In the genomic region with DNA sequence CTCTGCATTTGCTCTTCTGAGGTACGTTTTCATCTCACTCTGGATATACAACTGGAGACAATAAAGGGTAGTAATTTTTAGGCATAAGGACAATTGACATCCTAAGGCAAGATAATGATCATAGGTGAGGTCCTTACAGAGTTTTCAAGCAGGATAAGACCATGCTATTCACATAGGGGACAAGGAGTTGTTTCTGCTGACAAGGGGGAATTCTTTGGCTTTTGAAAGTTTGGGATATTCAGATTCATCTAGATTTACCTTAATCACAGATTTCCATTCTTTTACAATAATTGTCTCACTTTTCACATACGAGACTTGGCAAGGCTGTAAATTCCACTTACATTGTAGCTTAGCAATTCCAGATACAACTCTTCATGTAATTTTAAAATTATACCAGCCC, we compare ENCODE assay signal across 8 cellular contexts.
"Had no signal": no experiment of that assay in that cellular context is flagged by ENCODE, and none has a peak within 500 bp of the region (broad histone marks: within the 10 kb centered on the region; RNA-seq: fewer than 3 reads in every experiment).

No MANE protein-coding gene starts in this region.

- H3K4me2 ChIP-seq: GM23338 had no signal

- H3K4me3 Mint-ChIP-seq: GM23338, H9 had no signal

- H3K27ac Mint-ChIP-seq: GM23338, H9 had no signal

- H3K4me1 Mint-ChIP-seq: GM23338, H9 had no signal

- ATAC-seq: GM23338, K562 had no signal

- DNase-seq: H9, HCEC 1CT, KG1 had no signal

- H3K4me3 ChIP-seq: GM23338, K562 had no signal

- FAIRE-seq: H1, H54, HTR-8/SVneo, K562 had no signal

- H2AFZ ChIP-seq: GM23338 had no signal

- H3K9me3 Mint-ChIP-seq: GM23338, H9 had no signal
